In genomic region chr3:142609136-142609535, GRCh38 we compare ENCODE assay signal across 21 cellular contexts. TPM values are rescaled to one million over a fixed set of nuclear protein-coding genes. Genes with fewer than 3 reads are reported as not detected.
DNase-seq lines count a peak whose midpoint lies in the region; ATAC-seq and TF ChIP-seq lines count a peak whose summit lies in the region.
"Had no signal": no experiment of that assay in that cellular context is flagged by ENCODE, and none has a peak within 500 bp of the region (broad histone marks: within the 10 kb centered on the region; RNA-seq: fewer than 3 reads in every experiment).

No MANE protein-coding gene starts in this region.

- intact Hi-C loops in colonic mucosa (cut with DNase I), result no loop called here

- H3K27ac Mint-ChIP-seq in stimulated activated naive CD8-positive, alpha-beta T cell treated with anti-CD3 and anti-CD28 coated beads, Interleukin-15, amount 100 ng/mL, for 72 hours, result no peak overlapping the region
- H3K27ac Mint-ChIP-seq: CD4-positive, alpha-beta memory T cell had no signal

- H3K9me3 ChIP-seq in colonic mucosa, result no peaks in the 10 kb centered on the region

- H3K4me3 ChIP-seq in colonic mucosa, result no peak overlapping the region

- H3K27me3 Mint-ChIP-seq in stimulated activated naive CD8-positive, alpha-beta T cell treated with anti-CD3 and anti-CD28 coated beads, Interleukin-15, amount 100 ng/mL, for 72 hours, result no peaks in the 10 kb centered on the region
- H3K27me3 Mint-ChIP-seq: CD4-positive, alpha-beta memory T cell had no signal

- peak; percentile 42 for ATAC-seq in stimulated activated naive CD8-positive, alpha-beta T cell treated with anti-CD3 and anti-CD28 coated beads, Interleukin-15, amount 100 ng/mL, for 72 hours
- ATAC-seq in stimulated activated naive CD8-positive, alpha-beta T cell treated with anti-CD3 and anti-CD28 coated beads, Interleukin-15, Interleukin-2, amounts not matched to agents 100 U/mL and 50 U/mL, for 24 hours, result no peak
- no peak for ATAC-seq in HG02885 (IDR thresholded peaks at IDR 0.05; ENCODE audit: poor library complexity, unreplicated experiment)
- ATAC-seq in HG02763 (IDR thresholded peaks at IDR 0.05; ENCODE audit: unreplicated experiment), result no peak

- no peak overlapping the region for H3K4me3 Mint-ChIP-seq in stimulated activated naive CD8-positive, alpha-beta T cell treated with anti-CD3 and anti-CD28 coated beads, Interleukin-15, amount 100 ng/mL, for 72 hours
- H3K4me3 Mint-ChIP-seq: CD4-positive, alpha-beta memory T cell had no signal

- TF ChIP-seq CTCF in colonic mucosa (IDR thresholded peaks at IDR 0.05), result no peak

- no peaks in the 10 kb centered on the region for H3K36me3 ChIP-seq in colonic mucosa

- no peak overlapping the region for H3K9ac ChIP-seq in colonic mucosa (ENCODE audit: low read depth in 2 of 2, low read length in 2 of 2)

- H3K27me3 ChIP-seq in colonic mucosa, result no peaks in the 10 kb centered on the region

- H3K4me1 Mint-ChIP-seq in stimulated activated naive CD8-positive, alpha-beta T cell treated with anti-CD3 and anti-CD28 coated beads, Interleukin-15, amount 100 ng/mL, for 72 hours, result no peaks in the 10 kb centered on the region
- H3K4me1 Mint-ChIP-seq: CD4-positive, alpha-beta memory T cell had no signal

- peaks cover 6% of the 10 kb centered on the region for H3K4me1 ChIP-seq in colonic mucosa

- peak overlapping the region; percentile 31 for H3K27ac ChIP-seq in colonic mucosa
- H3K27ac ChIP-seq: RWPE1 had no signal

- DNase-seq in stimulated activated naive CD8-positive, alpha-beta T cell treated with anti-CD3 and anti-CD28 coated beads, Interleukin-15, amount 100 ng/mL, for 72 hours, result no peak
- DNase-seq in stimulated activated naive CD8-positive, alpha-beta T cell treated with anti-CD3 and anti-CD28 coated beads, Interleukin-15, Interleukin-2, amounts not matched to agents 100 U/mL and 50 U/mL, for 24 hours, result no peak
- peak; percentile 46 for DNase-seq in HT1080 (ENCODE audit: low read depth)
- no peak for DNase-seq in colonic mucosa
- DNase-seq in NCI-H226, result no peak
- DNase-seq: C1 segment of cervical spinal cord; CD4-positive, alpha-beta memory T cell; COR-L47; GDM1; Kasumi-1; NCI-H1105; NCI-H1436 treated with DMSO at 0.1 percent for 48 hours; NCI-H187 treated with DMSO at 0.1 percent for 48 hours; NCI-H2107; NCI-H446 treated with DMSO at 0.1 percent for 48 hours; NCI-H526; SHP77; T-helper 1 cell had no signal

- H3K9me3 Mint-ChIP-seq in stimulated activated naive CD8-positive, alpha-beta T cell treated with anti-CD3 and anti-CD28 coated beads, Interleukin-15, amount 100 ng/mL, for 72 hours, result no peaks in the 10 kb centered on the region
- H3K9me3 Mint-ChIP-seq: CD4-positive, alpha-beta memory T cell had no signal

RNA-seq across cellular contexts. Expression of gene PLS1, which starts 12.9 kb away (rescaled TPM):
- 20.8 and 24.8 TPM in 2 replicates for total RNA-seq in HT1080 (2014; rRNA removed; shearing (Covaris generic))
- polyA plus RNA-seq in HT1080 (2015; cell fraction: cytosol; rRNA removed), result 12.1 and 14.6 TPM in 2 replicates
- polyA plus RNA-seq in HT1080 (2015; cell fraction: nucleus; rRNA removed), result 22.6 and 23.4 TPM in 2 replicates
- total RNA-seq in colonic mucosa, result 100 to 1,000 TPM; 252 to 418 TPM

RNA-seq across cellular contexts. Expression of gene ATR, which starts 30.6 kb away (rescaled TPM):
- total RNA-seq in HT1080 (2014; rRNA removed; shearing (Covaris generic)), result 32.8 and 33.5 TPM in 2 replicates
- 19.3 and 22.8 TPM in 2 replicates for polyA plus RNA-seq in HT1080 (2015; cell fraction: cytosol; rRNA removed)
- 109 and 116 TPM in 2 replicates for polyA plus RNA-seq in HT1080 (2015; cell fraction: nucleus; rRNA removed)
- 10 to 100 TPM; 13.9 to 20.3 TPM for total RNA-seq in colonic mucosa
